ENCODE assay signal across 15 cellular contexts in genomic region chr3:64257096-64257755, GRCh38. TPM values are rescaled to one million over a fixed set of nuclear protein-coding genes. Genes with fewer than 3 reads are reported as not detected.
"Had no signal": no experiment of that assay in that cellular context is flagged by ENCODE, and none has a peak within 500 bp of the region (broad histone marks: within the 10 kb centered on the region; RNA-seq: fewer than 3 reads in every experiment).

No MANE protein-coding gene starts in this region.

- H3K9me3 ChIP-seq: right atrium auricular region, upper lobe of left lung had no signal

- H3K4me1 Mint-ChIP-seq: activated naive CD8-positive, alpha-beta T cell treated with anti-CD3 and anti-CD28 coated beads, Interleukin-2, amount 10 ng/mL, durations not matched to agents 7 days and 5 days; natural killer cell; T-helper 17 cell had no signal

- H3K27ac ChIP-seq: epithelial cell of prostate, right atrium auricular region, upper lobe of left lung had no signal

- H3K4me3 Mint-ChIP-seq: activated naive CD8-positive, alpha-beta T cell treated with anti-CD3 and anti-CD28 coated beads, Interleukin-2, amount 10 ng/mL, durations not matched to agents 7 days and 5 days; dendritic cell treated with granulocyte-macrophage colony-stimulating factor and Interleukin-4, amounts not matched to agents 40 ng/mL and 50 ng/mL, for 4 days; effector memory CD8-positive, alpha-beta T cell; natural killer cell; T-helper 17 cell had no signal

- H3K4me3 ChIP-seq: right atrium auricular region, upper lobe of left lung had no signal

- H3K27ac Mint-ChIP-seq: activated naive CD8-positive, alpha-beta T cell treated with anti-CD3 and anti-CD28 coated beads, Interleukin-2, amount 10 ng/mL, durations not matched to agents 7 days and 5 days; dendritic cell treated with granulocyte-macrophage colony-stimulating factor and Interleukin-4, amounts not matched to agents 40 ng/mL and 50 ng/mL, for 4 days; effector memory CD8-positive, alpha-beta T cell; natural killer cell; T-helper 17 cell had no signal

- H3K36me3 Mint-ChIP-seq: activated naive CD8-positive, alpha-beta T cell treated with anti-CD3 and anti-CD28 coated beads, Interleukin-2, amount 10 ng/mL, durations not matched to agents 7 days and 5 days; natural killer cell had no signal

- H3K27me3 Mint-ChIP-seq: dendritic cell treated with granulocyte-macrophage colony-stimulating factor and Interleukin-4, amounts not matched to agents 40 ng/mL and 50 ng/mL, for 4 days had no signal

- DNase-seq: activated naive CD4-positive, alpha-beta T cell; activated naive CD8-positive, alpha-beta T cell treated with anti-CD3 and anti-CD28 coated beads, Interleukin-2, amount 10 ng/mL, durations not matched to agents 7 days and 5 days; activated T-cell treated with anti-CD3 and anti-CD28 coated beads for 4 hours; cerebellar nuclear complex; effector memory CD8-positive, alpha-beta T cell; natural killer cell; small intestine; stimulated activated CD4-positive, alpha-beta T cell treated with anti-CD3 and anti-CD28 coated beads, Interleukin-4, amount 100 ng/mL, for 24 hours; stimulated activated naive CD8-positive, alpha-beta T cell treated with anti-CD3 and anti-CD28 coated beads, Interleukin-15, Interleukin-2, amounts not matched to agents 100 U/mL and 50 U/mL, for 24 hours; T-helper 17 cell; upper lobe of left lung had no signal

- H3K27me3 ChIP-seq: right atrium auricular region, upper lobe of left lung had no signal

- ATAC-seq: activated CD4-positive, CD25-positive, alpha-beta regulatory T cell treated with anti-CD3 and anti-CD28 coated beads, Interleukin-2, amount 50 U/mL, for 24 hours; effector memory CD8-positive, alpha-beta T cell; natural killer cell; stimulated activated naive CD8-positive, alpha-beta T cell treated with anti-CD3 and anti-CD28 coated beads, Interleukin-15, Interleukin-2, amounts not matched to agents 100 U/mL and 50 U/mL, for 24 hours; T-helper 17 cell had no signal

- H3K9me3 Mint-ChIP-seq: activated naive CD8-positive, alpha-beta T cell treated with anti-CD3 and anti-CD28 coated beads, Interleukin-2, amount 10 ng/mL, durations not matched to agents 7 days and 5 days; dendritic cell treated with granulocyte-macrophage colony-stimulating factor and Interleukin-4, amounts not matched to agents 40 ng/mL and 50 ng/mL, for 4 days had no signal

- H3K36me3 ChIP-seq: right atrium auricular region had no signal

RNA-seq across cellular contexts. Expression of gene PRICKLE2, which starts 32.0 kb away (rescaled TPM):
- total RNA-seq: activated naive CD8-positive, alpha-beta T cell treated with anti-CD3 and anti-CD28 coated beads, Interleukin-2, amount 10 ng/mL, durations not matched to agents 7 days and 5 days had no signal
